ENCODE assay signal across 1 cellular context in the genomic region with DNA sequence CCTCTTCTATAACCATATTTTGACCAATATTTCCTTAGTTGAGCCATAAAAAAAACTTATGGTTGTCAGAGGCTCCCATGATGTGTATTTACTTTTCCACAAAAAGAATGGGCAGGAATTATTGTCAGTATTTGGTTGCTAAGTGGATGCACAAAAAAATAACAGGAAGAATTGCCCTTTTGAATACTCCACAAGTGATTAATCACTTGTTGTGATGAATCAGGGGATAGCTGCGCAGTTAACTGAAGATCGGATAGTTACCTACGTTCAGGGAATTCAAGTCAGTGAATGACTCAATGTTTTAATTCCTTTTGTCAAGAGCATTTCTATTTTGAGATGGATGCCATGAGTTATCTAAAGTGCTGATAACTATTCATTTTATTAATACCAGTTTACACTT.
TF ChIP-seq lines count a peak whose summit lies in the region.

No MANE protein-coding gene starts in this region.

TF ChIP-seq in IMR-90, 13 proteins besides CTCF, POLR2A, EP300 and RAD21:
- no peak for TF ChIP-seq CEBPB (IDR thresholded peaks at IDR 0.05; ENCODE audit: low read depth, low read length)
- TF ChIP-seq MAZ (IDR thresholded peaks at IDR 0.05; ENCODE audit: borderline replicate concordance, low read depth, low read length), result no peak
- no peak for TF ChIP-seq MXI1 (IDR thresholded peaks at IDR 0.05; ENCODE audit: borderline replicate concordance, low read depth, low read length)
- no peak for TF ChIP-seq FOS (IDR thresholded peaks at IDR 0.05; ENCODE audit: low read depth, low read length)
- TF ChIP-seq BHLHE40 (IDR thresholded peaks at IDR 0.05; ENCODE audit: low read depth, low read length), result no peak
- no peak for TF ChIP-seq NFE2L2 (IDR thresholded peaks at IDR 0.05; ENCODE audit: low read depth, low read length)
- TF ChIP-seq CHD1 (IDR thresholded peaks at IDR 0.05; ENCODE audit: low read depth, low read length), result no peak
- TF ChIP-seq RFX5 (IDR thresholded peaks at IDR 0.05; ENCODE audit: low read depth, low read length), result no peak
- TF ChIP-seq ELK1 (IDR thresholded peaks at IDR 0.05; ENCODE audit: borderline replicate concordance, low read depth, low read length), result no peak
